ENCODE assay signal across 22 cellular contexts in the genomic region with DNA sequence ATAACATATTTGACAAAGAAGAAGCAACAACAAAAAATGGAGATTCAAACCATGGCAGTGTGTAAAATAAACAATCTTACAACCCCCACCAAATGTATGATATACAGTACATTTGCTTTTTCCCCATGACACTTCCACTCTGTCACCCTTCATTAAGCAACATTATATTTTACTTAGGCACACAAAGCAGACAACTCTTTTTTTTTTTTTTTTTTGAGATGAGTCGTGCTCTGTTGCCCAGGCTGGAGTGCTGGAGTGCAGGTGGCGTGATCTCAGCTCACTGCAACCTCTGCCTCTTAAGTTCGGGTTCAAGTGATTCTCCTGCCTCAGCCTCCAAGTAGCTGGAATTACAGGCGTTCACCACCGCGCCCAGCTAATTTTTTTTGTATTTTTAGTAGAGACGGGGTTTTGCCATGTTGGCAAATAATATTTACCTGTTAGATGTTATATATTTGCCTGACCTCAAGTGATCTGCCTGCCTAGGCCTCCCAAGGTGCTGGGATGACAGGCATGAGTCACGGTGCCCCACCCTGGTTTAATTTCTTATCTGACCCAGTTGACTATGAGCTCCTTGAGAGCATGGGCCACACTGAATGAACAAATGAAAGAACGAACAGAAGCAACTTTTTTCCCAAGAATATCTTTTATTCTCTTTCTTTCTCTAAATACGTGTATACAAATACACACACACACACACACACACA. TPM values are rescaled to one million over a fixed set of nuclear protein-coding genes. Genes with fewer than 3 reads are reported as not detected.
DNase-seq lines count a peak whose midpoint lies in the region; ATAC-seq and TF ChIP-seq lines count a peak whose summit lies in the region.
"Had no signal": no experiment of that assay in that cellular context is flagged by ENCODE, and none has a peak within 500 bp of the region (broad histone marks: within the 10 kb centered on the region; RNA-seq: fewer than 3 reads in every experiment).

No MANE protein-coding gene starts in this region.

- no peak for TF ChIP-seq POLR2A in stomach (IDR thresholded peaks at IDR 0.05)

- no peaks in the 10 kb centered on the region for H3K36me3 ChIP-seq in stomach
- H3K36me3 ChIP-seq: brain microvascular endothelial cell, left lung, neutrophil, thoracic aorta had no signal

- CTCF ChIA-PET in RWPE1 (lab: Yijun Ruan, JAX), result interaction anchor here (0.6 to 0.7 kb wide), 2 partner anchors 9 to 65 kb away, joined by 3 read pairs; no protein-coding TSS in a partner anchor

- DNase-seq in DMS53 (lab: John Stamatoyannopoulos, UW) (peak; percentile 52), DMS53 treated with DMSO at 0.1 percent for 48 hours (lab: John Stamatoyannopoulos, UW; ENCODE audit: unreplicated experiment) (no peak), HK-2 (ENCODE audit: unreplicated experiment) (peak; percentile 9), RWPE1 (ENCODE audit: low spot score) (peak; percentile 22), left colon (peak; percentile 51 to 70), stomach (no peak), NCI-H2196 (lab: John Stamatoyannopoulos, UW; ENCODE audit: unreplicated experiment) (no peak)
- DNase-seq in activated T-cell treated with anti-CD3 and anti-CD28 coated beads, Interleukin-2, amount 50 U/mL, for 1 hour, result no peak
- DNase-seq: activated CD4-positive, CD25-positive, alpha-beta regulatory T cell treated with anti-CD3 and anti-CD28 coated beads, Interleukin-2, amount 50 U/mL, for 72 hours; brain microvascular endothelial cell; C1 segment of cervical spinal cord; DMS79 treated with DMSO at 0.1 percent for 48 hours; left lung; NCI-H1694; NCI-H446 treated with DMSO at 0.1 percent for 48 hours; SIG-M5; stimulated activated CD4-positive, alpha-beta T cell treated with anti-CD3 and anti-CD28 coated beads, Interleukin-12 subunit alpha, Interleukin-12 subunit beta, amount 100 ng/mL, for 4 hours; T-helper 17 cell had no signal

- no peaks in the 10 kb centered on the region for H3K27me3 ChIP-seq in stomach
- H3K27me3 ChIP-seq: brain microvascular endothelial cell, left lung had no signal

- H3K4me3 ChIP-seq in stomach, result no peak overlapping the region
- H3K4me3 ChIP-seq: left lung, thoracic aorta had no signal

- TF ChIP-seq CTCF in RWPE1 (conservative IDR thresholded peaks at IDR 0.05; ENCODE audit: low read depth) (no peak), stomach (IDR thresholded peaks at IDR 0.05) (no peak)

- TF ChIP-seq EP300 in stomach (IDR thresholded peaks at IDR 0.05), result no peak

- WGBS in stomach, 5 donors, result 66 to 82% (median 76%) methylated on average over 10 of the region's 10 CpGs

- peak; percentile 63 for ATAC-seq in left colon
- ATAC-seq: activated T-helper 17 cell treated with anti-CD3 and anti-CD28 coated beads, Interleukin-2, amount 50 U/mL, for 72 hours; left lung; T-helper 17 cell had no signal

- H3K4me1 ChIP-seq in stomach, result peaks cover 0 to 6% (median 3%) of the 10 kb centered on the region in 4 donors

- H3K9me3 ChIP-seq in stomach, result no peaks in the 10 kb centered on the region
- H3K9me3 ChIP-seq: left lung, neutrophil, thoracic aorta had no signal

- POLR2A ChIA-PET in RWPE1 (lab: Yijun Ruan, JAX; ENCODE audit: low non-redundant PET), result interaction anchor here (0.6 kb wide), 2 partner anchors 10 to 54 kb away, joined by 3 to 5 read pairs; no protein-coding TSS in a partner anchor

- H3K27ac ChIP-seq in RWPE1 (no peak overlapping the region), stomach (no peak overlapping the region)
- H3K27ac ChIP-seq: 22Rv1, brain microvascular endothelial cell, left lung, neutrophil, thoracic aorta had no signal

- intact Hi-C loops in left colon (cut with DNase I, micrococcal nuclease) (no loop called here), stomach (cut with DNase I; ENCODE audit: low total_unique reads) (loop anchor here (10.0 kb wide), 1 partner anchor 77 kb away; a partner anchor contains a TSS)

RNA-seq across cellular contexts. Expression of a gene that starts 5.5 kb away (rescaled TPM):
- 10 to 100 TPM; 50.7 to 52.0 TPM for total RNA-seq in left colon
- 10 to 100 TPM; 58.0 to 87.2 (median 75.9) TPM for total RNA-seq in stomach
- 10 to 100 TPM; 10.1 to 25.4 (median 12.8) TPM for polyA plus RNA-seq in stomach

RNA-seq across cellular contexts. Expression of a gene that starts 42.1 kb away (rescaled TPM):
- total RNA-seq in left colon, result 1 to 10 TPM; 7.2 to 8.6 TPM
- total RNA-seq in stomach, result 10 to 100 TPM in 2 of 5 donors, 1 to 10 TPM in 2, under 1 TPM in 1; 0.87 to 21.0 (median 5.4) TPM
- polyA plus RNA-seq in stomach, result 1 to 10 TPM; 4.5 to 6.1 (median 4.5) TPM

Comparison
In these comparisons a context has a peak if more than half of its experiments do, and no peak if none do; other contexts are left out.
1. DNase-seq: peak in DMS53 (single experiment), HK-2 (single experiment), RWPE1 (single experiment) and left colon (2 of 2); none in DMS53 treated with DMSO at 0.1 percent for 48 hours (single experiment), activated T-cell treated with anti-CD3 and anti-CD28 coated beads, Interleukin-2, amount 50 U/mL, for 1 hour (single experiment), stomach (single experiment) and NCI-H2196 (single experiment).